In the genomic region with DNA sequence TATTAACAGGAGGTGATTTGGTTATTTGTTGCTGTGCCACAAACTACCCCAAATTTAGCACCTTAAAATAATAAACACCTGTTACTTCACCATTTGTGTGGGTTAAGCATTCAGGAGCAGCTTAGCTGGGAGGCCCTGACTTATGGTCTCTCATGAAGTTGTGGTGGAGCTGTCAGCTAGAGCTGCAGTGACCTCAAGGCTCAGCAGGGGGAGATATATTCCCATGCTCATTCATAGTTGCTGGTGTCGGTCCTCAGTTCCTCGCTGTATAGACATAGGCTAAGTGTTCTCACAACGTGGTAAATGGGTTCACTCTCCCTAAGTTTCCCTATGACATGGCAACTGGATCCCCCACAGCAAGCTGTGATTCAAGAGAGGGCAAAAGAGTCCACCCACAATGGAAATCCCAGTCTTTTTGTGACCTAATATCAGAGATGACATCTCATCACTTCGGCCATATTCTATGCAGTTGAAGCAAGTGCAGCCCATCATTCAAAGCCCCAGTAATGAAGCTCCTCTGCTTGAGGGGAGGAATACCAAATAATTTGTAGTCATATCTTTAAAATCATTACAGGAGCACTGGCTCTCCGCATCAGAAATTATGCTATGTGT, we compare ENCODE assay signal across 8 cellular contexts. TPM values are rescaled to one million over a fixed set of nuclear protein-coding genes. Genes with fewer than 3 reads are reported as not detected.
DNase-seq lines count a peak whose midpoint lies in the region; ATAC-seq and TF ChIP-seq lines count a peak whose summit lies in the region.

No MANE protein-coding gene starts in this region.

- intact Hi-C loops in right lobe of liver (cut with DNase I) = no loop called here

- H3K27ac ChIP-seq in OCI-LY1 (ENCODE audit: low read depth, low read length, poor library complexity, severe bottlenecking) (no peak overlapping the region), right lobe of liver (no peak overlapping the region), upper lobe of left lung (no peak overlapping the region)

- H3K9me2 ChIP-seq in OCI-LY1 (ENCODE audit: low read depth, low read length) = no peaks in the 10 kb centered on the region

- no peak overlapping the region for H2AFZ ChIP-seq in OCI-LY1 (ENCODE audit: low read length)

- WGBS in right lobe of liver (ENCODE audit: insufficient coverage, low coverage, low lambda C conversion rate, missing lambda C conversion rate) = 34% methylated on average over 4 of the region's 5 CpGs
- 43 to 54% methylated on average over 5 of the region's 5 CpGs for WGBS in upper lobe of left lung, 2 donors

- DNase-seq in AG04449 (ENCODE audit: low read depth, low spot score) = no peak
- peak; percentile 24 for DNase-seq in GM10248 (ENCODE audit: extremely low spot score)
- DNase-seq in brain pericyte (ENCODE audit: low read depth, low spot score) = peak; percentile 15
- DNase-seq in right lobe of liver = no peak
- DNase-seq in upper lobe of left lung = peak in 1 of 2 donors; percentile 23

- CTCF ChIA-PET in AG04449 (lab: Yijun Ruan, JAX) (interaction anchor here (0.7 to 8.3 kb wide), 7 partner anchors 10 to 457 kb away, joined by 3 to 72 read pairs (median 5); no protein-coding TSS in a partner anchor), GM10248 (lab: Yijun Ruan, JAX) (interaction anchor here (0.7 to 7.3 kb wide), 17 partner anchors 10 to 1099 kb away, joined by 3 to 62 read pairs (median 4); no protein-coding TSS in a partner anchor)

- H3K4me1 ChIP-seq in OCI-LY1 (ENCODE audit: insufficient read depth, low read length, severe bottlenecking) = no peaks in the 10 kb centered on the region
- H3K4me1 ChIP-seq in right lobe of liver = no peaks in the 10 kb centered on the region
- no peaks in the 10 kb centered on the region for H3K4me1 ChIP-seq in upper lobe of left lung

- no peaks in the 10 kb centered on the region for H3K79me2 ChIP-seq in OCI-LY1 (ENCODE audit: insufficient read depth, low read length)

- no peaks in the 10 kb centered on the region for H4K20me1 ChIP-seq in OCI-LY1 (ENCODE audit: insufficient read depth, low read length)

- H3K9ac ChIP-seq in OCI-LY1 (ENCODE audit: low read length) = no peak overlapping the region

- no peak for TF ChIP-seq POLR2A in right lobe of liver (IDR thresholded peaks at IDR 0.05)
- no peak for TF ChIP-seq POLR2A in upper lobe of left lung (IDR thresholded peaks at IDR 0.05)

- H3K4me3 ChIP-seq in AG04449 (ENCODE audit: low read depth, low read length) (no peak overlapping the region), OCI-LY1 (ENCODE audit: low read depth, low read length, poor library complexity, severe bottlenecking) (no peak overlapping the region), right lobe of liver (no peak overlapping the region), upper lobe of left lung (no peak overlapping the region)

- no peak overlapping the region for H3K4me2 ChIP-seq in OCI-LY1 (ENCODE audit: low read length)

- no peaks in the 10 kb centered on the region for H3K27me3 ChIP-seq in OCI-LY1 (ENCODE audit: insufficient read depth, low read length)
- H3K27me3 ChIP-seq in right lobe of liver = no peaks in the 10 kb centered on the region
- no peaks in the 10 kb centered on the region for H3K27me3 ChIP-seq in upper lobe of left lung

- no peaks in the 10 kb centered on the region for H3K36me3 ChIP-seq in OCI-LY1 (ENCODE audit: insufficient read depth, low read length)
- no peaks in the 10 kb centered on the region for H3K36me3 ChIP-seq in right lobe of liver
- H3K36me3 ChIP-seq in upper lobe of left lung = no peaks in the 10 kb centered on the region

- TF ChIP-seq EP300 in upper lobe of left lung (IDR thresholded peaks at IDR 0.05) = no peak

- POLR2A ChIA-PET in AG04449 (lab: Yijun Ruan, JAX) (no interaction called here), GM10248 (lab: Yijun Ruan, JAX) (no interaction called here)

- TF ChIP-seq CTCF in AG04449 (IDR thresholded peaks at IDR 0.05; ENCODE audit: insufficient read depth, low read length, missing control alignments) (peak; percentile 67), GM10248 (IDR thresholded peaks at IDR 0.05; ENCODE audit: control extremely low read depth, extremely low read depth, low read depth, missing control alignments) (peak; percentile 72), OCI-LY1 (IDR thresholded peaks at IDR 0.05; ENCODE audit: low read length) (peak; percentile 82), right lobe of liver (IDR thresholded peaks at IDR 0.05) (peak in 3 of 4 donors; percentile 33 to 45 (median 38)), upper lobe of left lung (IDR thresholded peaks at IDR 0.05) (peak in 3 of 6 experiments; percentile 24 to 52 (median 36))

- no peaks in the 10 kb centered on the region for H3F3A ChIP-seq in OCI-LY1 (ENCODE audit: insufficient read depth, low read length)

- H3K9me3 ChIP-seq in OCI-LY1 (ENCODE audit: low read length) (no peaks in the 10 kb centered on the region), right lobe of liver (no peaks in the 10 kb centered on the region), upper lobe of left lung (no peaks in the 10 kb centered on the region)

- ATAC-seq in HG03354 (IDR thresholded peaks at IDR 0.05; ENCODE audit: poor library complexity, severe bottlenecking, unreplicated experiment) (peak; percentile 78), right lobe of liver (peak; percentile 61 to 73 (median 68)), upper lobe of left lung (ENCODE audit: low FRiP score in 2 of 2) (peak; percentile 43 to 66), HG03196 (IDR thresholded peaks at IDR 0.05; ENCODE audit: unreplicated experiment) (no peak)

RNA-seq across cellular contexts. Expression of gene PRB3, which starts 41.1 kb away (rescaled TPM):
- total RNA-seq in right lobe of liver = not detected
- total RNA-seq in upper lobe of left lung = not detected

RNA-seq across cellular contexts. Expression of gene TAS2R42, which starts 41.6 kb away (rescaled TPM):
- not detected for total RNA-seq in right lobe of liver
- total RNA-seq in upper lobe of left lung = not detected

RNA-seq across cellular contexts. Expression of gene SMIM10L1, which starts 57.4 kb away (rescaled TPM):
- total RNA-seq in right lobe of liver (1 to 10 TPM; 5.4 to 9.4 (median 6.3) TPM), upper lobe of left lung (1 to 10 TPM; 1.3 to 9.2 (median 8.1) TPM)

Comparison
In these comparisons a context has a peak if more than half of its experiments do, and no peak if none do; other contexts are left out.
1. DNase-seq: peak in GM10248 (single experiment) and brain pericyte (single experiment); none in AG04449 (single experiment) and right lobe of liver (0 of 3).